31 cellular contexts compared by ENCODE assay signal in genomic region chr6:148430897-148431296, GRCh38.
DNase-seq lines count a peak whose midpoint lies in the region; ATAC-seq, FAIRE-seq and TF ChIP-seq lines count a peak whose summit lies in the region.
"Had no signal": no experiment of that assay in that cellular context is flagged by ENCODE, and none has a peak within 500 bp of the region (broad histone marks: within the 10 kb centered on the region; RNA-seq: fewer than 3 reads in every experiment).

No MANE protein-coding gene starts in this region.

- intact Hi-C loops in HepG2 (cut with micrococcal nuclease; ENCODE audit: unreplicated experiment), result no loop called here

- no peaks in the 10 kb centered on the region for H3K27me3 ChIP-seq in HepG2 (ENCODE audit: control insufficient read depth in 1 of 2, insufficient read depth in 2 of 2, low read length in 2 of 2)
- H3K27me3 ChIP-seq: ascending aorta; BLaER1 treated with 17β-estradiol and CSF1 and Interleukin-3, amounts not matched to agents 10 nM and 100 nM; cardiac muscle cell; colonic mucosa; pancreas had no signal

- TF ChIP-seq EP300 in HepG2 (IDR thresholded peaks at IDR 0.05; ENCODE audit: low read depth in 2 of 2, low read length in 2 of 2), result no peak
- no peak for TF ChIP-seq EP300 in HepG2 (CRISPR knock-in tag; IDR thresholded peaks at IDR 0.05; ENCODE audit: borderline replicate concordance)

- no peak for FAIRE-seq in HepG2 (lab: Jason Lieb, UNC)
- FAIRE-seq: GM19239, H1, islet of Langerhans, pancreas, small intestine had no signal

- no peaks in the 10 kb centered on the region for H3K79me2 ChIP-seq in HepG2 (ENCODE audit: insufficient read depth, low read length)

- no peak for TF ChIP-seq RAD21 in HepG2 (CRISPR knock-in tag; IDR thresholded peaks at IDR 0.05)

- H3K9me3 ChIP-seq in HepG2 (ENCODE audit: low read length), result no peaks in the 10 kb centered on the region
- H3K9me3 ChIP-seq: ascending aorta, colonic mucosa, left ventricle myocardium inferior, pancreas had no signal

- no peaks in the 10 kb centered on the region for H3K9me3 Mint-ChIP-seq in WTC11
- H3K9me3 Mint-ChIP-seq in naive thymus-derived CD8-positive, alpha-beta T cell, result no peaks in the 10 kb centered on the region
- H3K9me3 Mint-ChIP-seq: activated T-cell treated with anti-CD3 and anti-CD28 coated beads, Interleukin-2, amount 50 U/mL, for 24 hours; stimulated activated naive B cell treated with anti-CD40 and anti-IgM and Interleukin-4, amounts not matched to agents 10 μg/mL and 1 μg/mL and 100 μg/mL, for 72 hours; T-helper 1 cell treated with Interleukin-12 subunit alpha and Interleukin-12 subunit beta and Interleukin-4 antibody, amounts not matched to agents 30 μg/mL and 1 μg/mL, for 36 hours had no signal

- peak; percentile 59 for ATAC-seq in HepG2
- ATAC-seq in WTC11, result no peak
- no peak for ATAC-seq in naive thymus-derived CD8-positive, alpha-beta T cell
- ATAC-seq: PC-3; SK-N-SH treated with all-trans-retinoic acid at 6 μM for 48 hours; stimulated activated naive B cell treated with anti-CD40 and anti-IgM and Interleukin-4, amounts not matched to agents 10 μg/mL and 1 μg/mL and 100 μg/mL, for 72 hours had no signal

- no peaks in the 10 kb centered on the region for H4K20me1 ChIP-seq in HepG2 (ENCODE audit: insufficient read depth, low read length)

- in situ Hi-C loops in HepG2 (cut with HindIII; ENCODE audit: extremely low pct_ligation_motif_present, low pct_unique_long_range_greater_than_20kb), result no loop called here

- H3K4me1 Mint-ChIP-seq in WTC11, result peaks cover 11% of the 10 kb centered on the region
- H3K4me1 Mint-ChIP-seq in naive thymus-derived CD8-positive, alpha-beta T cell, result no peaks in the 10 kb centered on the region

- no peak for TF ChIP-seq CTCF in HepG2 (CRISPR knock-in tag; IDR thresholded peaks at IDR 0.05)
- TF ChIP-seq CTCF in WTC11 (IDR thresholded peaks at IDR 0.05), result no peak

- no peak overlapping the region for H3K27ac Mint-ChIP-seq in WTC11
- no peak overlapping the region for H3K27ac Mint-ChIP-seq in naive thymus-derived CD8-positive, alpha-beta T cell
- H3K27ac Mint-ChIP-seq: activated T-cell treated with anti-CD3 and anti-CD28 coated beads, Interleukin-2, amount 50 U/mL, for 24 hours; stimulated activated naive B cell treated with anti-CD40 and anti-IgM and Interleukin-4, amounts not matched to agents 10 μg/mL and 1 μg/mL and 100 μg/mL, for 72 hours; T-helper 1 cell treated with Interleukin-12 subunit alpha and Interleukin-12 subunit beta and Interleukin-4 antibody, amounts not matched to agents 30 μg/mL and 1 μg/mL, for 36 hours had no signal

- H3K4me3 ChIP-seq in HepG2 (replicated peaks in 1 of 3; ENCODE audit: insufficient read depth in 1 of 3, low read depth in 2 of 3, low read length in 3 of 3), result no peak overlapping the region
- H3K4me3 ChIP-seq: ascending aorta; BLaER1 treated with 17β-estradiol and CSF1 and Interleukin-3, amounts not matched to agents 10 nM and 100 nM; cardiac muscle cell; colonic mucosa; left ventricle myocardium inferior; pancreas had no signal

- WGBS in HepG2 (ENCODE audit: low lambda C conversion rate), result 91% methylated on average over 8 of the region's 8 CpGs

- CTCF ChIA-PET in HepG2 (lab: Yijun Ruan, JAX; ENCODE audit: low intra/inter-chr PET ratio, low total read pairs), result no interaction called here
- CTCF ChIA-PET in WTC11 (lab: Charles Lee), result no interaction called here

- H3K9ac ChIP-seq in HepG2 (ENCODE audit: insufficient read depth, low read depth, low read length), result no peak overlapping the region
- H3K9ac ChIP-seq: BLaER1 treated with 17β-estradiol and CSF1 and Interleukin-3, amounts not matched to agents 10 nM and 100 nM had no signal

- H3K4me3 Mint-ChIP-seq in WTC11, result no peak overlapping the region
- H3K4me3 Mint-ChIP-seq in naive thymus-derived CD8-positive, alpha-beta T cell, result no peak overlapping the region
- H3K4me3 Mint-ChIP-seq: activated T-cell treated with anti-CD3 and anti-CD28 coated beads, Interleukin-2, amount 50 U/mL, for 24 hours; neural crest cell; stimulated activated naive B cell treated with anti-CD40 and anti-IgM and Interleukin-4, amounts not matched to agents 10 μg/mL and 1 μg/mL and 100 μg/mL, for 72 hours; T-helper 1 cell treated with Interleukin-12 subunit alpha and Interleukin-12 subunit beta and Interleukin-4 antibody, amounts not matched to agents 30 μg/mL and 1 μg/mL, for 36 hours had no signal

- DNase-seq in NCI-H1092 treated with DMSO at 0.1 percent for 48 hours (lab: John Stamatoyannopoulos, UW), result peak; percentile 80
- peak; percentile 19 to 35 for DNase-seq in NCI-H187 (lab: John Stamatoyannopoulos, UW)
- DNase-seq in NCI-H69 (lab: John Stamatoyannopoulos, UW), result peak; percentile 83
- DNase-seq in HepG2 (ENCODE audit: low spot score), result no peak
- no peak for DNase-seq in activated T-cell treated with anti-CD3 and anti-CD28 coated beads, Interleukin-2, amount 50 U/mL, for 1 hour
- DNase-seq in WTC11 (ENCODE audit: low spot score), result no peak
- DNase-seq in activated naive CD4-positive, alpha-beta T cell treated with anti-CD3 and anti-CD28 coated beads, Interleukin-2, amount 50 U/mL, for 16 hours, result no peak
- no peak for DNase-seq in naive thymus-derived CD8-positive, alpha-beta T cell
- DNase-seq: activated CD4-positive, alpha-beta T cell treated with anti-CD3 and anti-CD28 coated beads, Interleukin-2, amount 50 U/mL, for 1 hour; activated CD4-positive, CD25-positive, alpha-beta regulatory T cell; activated effector memory CD4-positive, alpha-beta T cell treated with anti-CD3 and anti-CD28 coated beads, Interleukin-2, amount 50 U/mL, for 16 hours; activated T-cell treated with anti-CD3 and anti-CD28 coated beads, Interleukin-2, amount 50 U/mL, for 24 hours; colonic mucosa; COR-L47; erythroblast; left ventricle myocardium inferior; mesendoderm; NCI-H1694; pancreas; PC-3; small intestine; stimulated activated naive B cell treated with anti-CD40 and anti-IgM and Interleukin-4, amounts not matched to agents 10 μg/mL and 1 μg/mL and 100 μg/mL, for 72 hours had no signal

- no peaks in the 10 kb centered on the region for H3K4me1 ChIP-seq in HepG2 (ENCODE audit: insufficient read depth, low read length)
- H3K4me1 ChIP-seq: colonic mucosa, pancreas had no signal

- H3K27ac ChIP-seq in HepG2 (ENCODE audit: extremely low read length, insufficient read depth, low read length), result no peak overlapping the region
- H3K27ac ChIP-seq: ascending aorta; BLaER1 treated with 17β-estradiol and CSF1 and Interleukin-3, amounts not matched to agents 10 nM and 100 nM; cardiac muscle cell; colonic mucosa; left ventricle myocardium inferior; pancreas had no signal

- no TSS peak for BruUV-seq in HepG2 (replicated peaks; lab: Mats Ljungman, UMichigan)

- H3K4me2 ChIP-seq in HepG2 (ENCODE audit: low read depth, low read length), result no peak overlapping the region
- H3K4me2 ChIP-seq: BLaER1 treated with 17β-estradiol and CSF1 and Interleukin-3, amounts not matched to agents 10 nM and 100 nM had no signal

- no peaks in the 10 kb centered on the region for H3K36me3 Mint-ChIP-seq in WTC11
- no peaks in the 10 kb centered on the region for H3K36me3 Mint-ChIP-seq in naive thymus-derived CD8-positive, alpha-beta T cell
- H3K36me3 Mint-ChIP-seq: stimulated activated naive B cell treated with anti-CD40 and anti-IgM and Interleukin-4, amounts not matched to agents 10 μg/mL and 1 μg/mL and 100 μg/mL, for 72 hours had no signal

- H3K36me3 ChIP-seq in HepG2 (replicated peaks in 1 of 2; ENCODE audit: control insufficient read depth in 1 of 2, insufficient read depth in 2 of 2, low read length in 2 of 2), result peaks cover 0 to 1% of the 10 kb centered on the region in 2 experiments; a peak in 1 of 5 replicates
- H3K36me3 ChIP-seq: ascending aorta; BLaER1 treated with 17β-estradiol and CSF1 and Interleukin-3, amounts not matched to agents 10 nM and 100 nM; cardiac muscle cell; colonic mucosa; left ventricle myocardium inferior; pancreas had no signal

- POLR2A ChIA-PET in HepG2 (lab: Yijun Ruan, JAX), result no interaction called here
- POLR2A ChIA-PET in WTC11 (lab: Charles Lee), result no interaction called here
- POLR2A ChIA-PET in naive thymus-derived CD8-positive, alpha-beta T cell (lab: Charles Lee), result no interaction called here

- H2AFZ ChIP-seq in HepG2 (ENCODE audit: low read length), result no peak overlapping the region

- no peak for TF ChIP-seq POLR2A in HepG2 (IDR thresholded peaks at IDR 0.05; ENCODE audit: insufficient read depth in 1 of 2, low read depth in 2 of 2, low read length in 2 of 2)

- H3K27me3 Mint-ChIP-seq in WTC11 (ENCODE audit: low read depth), result no peaks in the 10 kb centered on the region
- peaks cover 0 to 11% (median 5%) of the 10 kb centered on the region in 5 donors for H3K27me3 Mint-ChIP-seq in naive thymus-derived CD8-positive, alpha-beta T cell

TF ChIP-seq in WTC11, 78 proteins besides CTCF, POLR2A, EP300 and RAD21 (continues in another document):
- TF ChIP-seq IRF1 (CRISPR knock-in tag; IDR thresholded peaks at IDR 0.05) (no peak), NFE2L1 (CRISPR knock-in tag; IDR thresholded peaks at IDR 0.05) (no peak), ZNF121 (CRISPR knock-in tag; IDR thresholded peaks at IDR 0.05) (no peak), PRRX2 (CRISPR knock-in tag; IDR thresholded peaks at IDR 0.05) (no peak), ZBTB21 (CRISPR knock-in tag; IDR thresholded peaks at IDR 0.05; ENCODE audit: borderline replicate concordance) (no peak)

Comparison
In these comparisons a context has a peak if more than half of its experiments do, and no peak if none do; other contexts are left out.
1. DNase-seq: peak in NCI-H1092 treated with DMSO at 0.1 percent for 48 hours (single experiment), NCI-H187 (2 of 2) and NCI-H69 (single experiment); none in HepG2 (single experiment), activated T-cell treated with anti-CD3 and anti-CD28 coated beads, Interleukin-2, amount 50 U/mL, for 1 hour (single experiment), WTC11 (single experiment), activated naive CD4-positive, alpha-beta T cell treated with anti-CD3 and anti-CD28 coated beads, Interleukin-2, amount 50 U/mL, for 16 hours (single experiment) and naive thymus-derived CD8-positive, alpha-beta T cell (0 of 10).